ENCODE assay signal across 14 cellular contexts in the genomic region with DNA sequence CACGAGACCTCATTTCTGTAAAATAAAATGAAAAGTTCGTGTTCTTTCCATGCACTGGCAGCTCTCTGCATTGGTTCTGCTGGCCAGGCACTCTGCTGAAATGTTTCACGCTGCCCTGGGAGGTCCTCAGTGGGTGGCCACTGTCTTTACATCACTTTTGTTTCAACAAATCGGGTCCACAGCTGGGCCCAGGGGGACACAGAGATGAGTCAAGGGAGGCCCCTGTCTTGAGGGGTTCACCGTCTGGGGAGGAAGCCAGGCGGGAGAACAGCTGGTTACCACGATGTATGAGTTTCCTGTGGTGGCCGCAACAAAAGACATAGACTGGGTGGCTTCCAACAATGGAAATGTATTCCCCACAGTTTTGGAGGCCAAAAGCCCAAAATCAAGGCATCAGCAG. TPM values are rescaled to one million over a fixed set of nuclear protein-coding genes. Genes with fewer than 3 reads are reported as not detected.
DNase-seq lines count a peak whose midpoint lies in the region; FAIRE-seq and TF ChIP-seq lines count a peak whose summit lies in the region.
"Had no signal": no experiment of that assay in that cellular context is flagged by ENCODE, and none has a peak within 500 bp of the region (broad histone marks: within the 10 kb centered on the region; RNA-seq: fewer than 3 reads in every experiment).

No MANE protein-coding gene starts in this region.

- H3K4me1 Mint-ChIP-seq in astrocyte (ENCODE audit: low read depth, unreplicated experiment), result peaks cover 8% of the 10 kb centered on the region

- H3K9me3 ChIP-seq in astrocyte (ENCODE audit: insufficient read depth, low read depth, low read length), result no peaks in the 10 kb centered on the region
- H3K9me3 ChIP-seq in osteoblast (ENCODE audit: low read depth, low read length), result no peaks in the 10 kb centered on the region
- H3K9me3 ChIP-seq: ascending aorta had no signal

- peaks cover 35% of the 10 kb centered on the region for H3K27me3 Mint-ChIP-seq in astrocyte (ENCODE audit: low read depth, unreplicated experiment)

- H3K27me3 ChIP-seq in astrocyte (ENCODE audit: insufficient read depth, low read length), result no peaks in the 10 kb centered on the region
- H3K27me3 ChIP-seq in osteoblast (ENCODE audit: insufficient read depth, low read length), result no peaks in the 10 kb centered on the region
- H3K27me3 ChIP-seq: ascending aorta had no signal

- DNase-seq in activated effector memory CD4-positive, alpha-beta T cell treated with anti-CD3 and anti-CD28 coated beads, Interleukin-2, amount 50 U/mL, for 16 hours, result peak; percentile 66
- no peak for DNase-seq in activated effector memory CD4-positive, alpha-beta T cell treated with Interleukin-2 at 50 U/mL for 16 hours
- peak; percentile 58 to 59 for DNase-seq in Kasumi-1 (lab: John Stamatoyannopoulos, UW)
- DNase-seq in astrocyte (ENCODE audit: low read depth), result no peak
- DNase-seq in osteoblast (ENCODE audit: insufficient read length, low spot score, missing footprints), result peak; percentile 68
- DNase-seq in NCI-H1092 (lab: John Stamatoyannopoulos, UW), result no peak
- DNase-seq in LoVo (ENCODE audit: low spot score), result no peak
- no peak for DNase-seq in stimulated activated CD4-positive, alpha-beta T cell treated with anti-CD3 and anti-CD28 coated beads, Interleukin-12 subunit alpha, Interleukin-12 subunit beta, amount 100 ng/mL, for 4 hours
- DNase-seq: DMS153, dorsolateral prefrontal cortex, NCI-H2171, occipital lobe had no signal

- no peak overlapping the region for H3K4me3 Mint-ChIP-seq in astrocyte (ENCODE audit: unreplicated experiment)

- peaks cover 25% of the 10 kb centered on the region for H3K4me1 ChIP-seq in astrocyte (ENCODE audit: insufficient read depth, low read length)
- peaks cover 19% of the 10 kb centered on the region for H3K4me1 ChIP-seq in osteoblast (ENCODE audit: insufficient read depth, low read length)

- H3K79me2 ChIP-seq in astrocyte (ENCODE audit: insufficient read depth, low read length) (no peaks in the 10 kb centered on the region), osteoblast (ENCODE audit: insufficient read depth, low read length) (no peaks in the 10 kb centered on the region)

- FAIRE-seq in astrocyte (lab: Jason Lieb, UNC), result no peak

- H4K20me1 ChIP-seq in astrocyte (ENCODE audit: insufficient read depth, low read length), result peaks cover 4% of the 10 kb centered on the region
- no peaks in the 10 kb centered on the region for H4K20me1 ChIP-seq in osteoblast (ENCODE audit: insufficient read depth, low read length)

- H3K27ac Mint-ChIP-seq in astrocyte (ENCODE audit: unreplicated experiment), result no peak overlapping the region

- H3K4me2 ChIP-seq in astrocyte (ENCODE audit: low read length) (peak overlapping the region; percentile 18), osteoblast (ENCODE audit: insufficient read depth, low read length) (no peak overlapping the region)

- H3K4me3 ChIP-seq in astrocyte (ENCODE audit: insufficient read depth, low read depth, low read length), result no peak overlapping the region
- no peak overlapping the region for H3K4me3 ChIP-seq in osteoblast (ENCODE audit: insufficient read depth, low read length)
- H3K4me3 ChIP-seq: ascending aorta, dorsolateral prefrontal cortex, skin epidermis had no signal

- H3K9ac ChIP-seq in astrocyte (ENCODE audit: low read length), result no peak overlapping the region

- no peak overlapping the region for H3K27ac ChIP-seq in astrocyte (ENCODE audit: low read depth, low read length)
- no peak overlapping the region for H3K27ac ChIP-seq in osteoblast (ENCODE audit: low read depth, low read length)
- H3K27ac ChIP-seq: ascending aorta, dorsolateral prefrontal cortex had no signal

- H3K36me3 ChIP-seq in astrocyte (ENCODE audit: insufficient read depth, low read length) (no peaks in the 10 kb centered on the region), osteoblast (ENCODE audit: insufficient read depth, low read length) (no peaks in the 10 kb centered on the region)
- H3K36me3 ChIP-seq: ascending aorta had no signal

- TF ChIP-seq CTCF in astrocyte (IDR thresholded peaks at IDR 0.05; ENCODE audit: insufficient read depth, low read depth, low read length) (no peak), osteoblast (IDR thresholded peaks at IDR 0.05; ENCODE audit: extremely low read depth, low read depth, low read length) (no peak)

- peaks cover 6% of the 10 kb centered on the region for H3K9me3 Mint-ChIP-seq in astrocyte (ENCODE audit: unreplicated experiment)

- H2AFZ ChIP-seq in astrocyte (ENCODE audit: low read depth, low read length), result no peak overlapping the region
- H2AFZ ChIP-seq in osteoblast (ENCODE audit: low read length), result no peak overlapping the region

- H3K36me3 Mint-ChIP-seq in astrocyte (ENCODE audit: low read depth, unreplicated experiment), result no peaks in the 10 kb centered on the region

RNA-seq across cellular contexts. Expression of a gene that starts 5.2 kb away (rescaled TPM):
- 1.9 and 2.0 TPM in 2 replicates for total RNA-seq in astrocyte
- 11.2 and 16.6 TPM in 2 replicates for total RNA-seq in osteoblast

Comparison
In these comparisons a context has a peak if more than half of its experiments do, and no peak if none do; other contexts are left out.
1. DNase-seq: peak in activated effector memory CD4-positive, alpha-beta T cell treated with anti-CD3 and anti-CD28 coated beads, Interleukin-2, amount 50 U/mL, for 16 hours (single experiment), Kasumi-1 (2 of 2) and osteoblast (single experiment); none in activated effector memory CD4-positive, alpha-beta T cell treated with Interleukin-2 at 50 U/mL for 16 hours (single experiment), astrocyte (single experiment), NCI-H1092 (single experiment), LoVo (single experiment) and stimulated activated CD4-positive, alpha-beta T cell treated with anti-CD3 and anti-CD28 coated beads, Interleukin-12 subunit alpha, Interleukin-12 subunit beta, amount 100 ng/mL, for 4 hours (single experiment).